Comparison of ENCODE assay signal across 20 cellular contexts in the genomic region with DNA sequence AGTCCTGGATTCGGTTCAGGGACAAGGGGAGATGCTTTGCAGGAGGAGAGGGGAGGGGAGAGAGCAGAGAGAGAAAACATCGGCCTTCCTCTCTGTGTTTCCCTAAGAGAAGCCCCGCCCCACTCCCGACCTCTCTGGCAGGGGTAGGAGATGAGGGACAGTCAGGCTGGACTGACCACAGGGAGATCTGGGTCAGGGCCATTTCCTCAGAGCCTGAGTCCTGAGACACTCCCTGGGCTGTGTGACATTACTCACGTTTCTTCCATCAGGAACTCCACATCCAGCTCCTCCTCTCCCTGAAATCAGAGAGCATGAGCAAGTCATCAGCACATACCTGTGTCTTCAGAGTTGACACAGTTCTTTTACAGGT. TPM values are rescaled to one million over a fixed set of nuclear protein-coding genes. Genes with fewer than 3 reads are reported as not detected.
A peak's percentile ranks its signal among the peaks of the same experiment; 100 is the strongest.
DNase-seq lines count a peak whose midpoint lies in the region; TF ChIP-seq lines count a peak whose summit lies in the region.
"Had no signal": no experiment of that assay in that cellular context is flagged by ENCODE, and none has a peak within 500 bp of the region (broad histone marks: within the 10 kb centered on the region; RNA-seq: fewer than 3 reads in every experiment).

No MANE protein-coding gene starts in this region.

- peaks cover 0 to 9% of the 10 kb centered on the region in 2 donors for H3K4me1 ChIP-seq in adrenal gland (replicated peaks in 1 of 2)
- peaks cover 8% of the 10 kb centered on the region for H3K4me1 ChIP-seq in vagina
- H3K4me1 ChIP-seq: testis had no signal

- intact Hi-C loops in adrenal gland (cut with DNase I) = no loop called here
- intact Hi-C loops in vagina (cut with DNase I) = no loop called here

- no peaks in the 10 kb centered on the region for H3K9me3 ChIP-seq in adrenal gland (replicated peaks in 1 of 3)
- H3K9me3 ChIP-seq in vagina = no peaks in the 10 kb centered on the region
- H3K9me3 ChIP-seq: left ventricle myocardium inferior, testis had no signal

- H3K27me3 ChIP-seq in adrenal gland = no peaks in the 10 kb centered on the region
- H3K27me3 ChIP-seq in vagina = peaks cover 4% of the 10 kb centered on the region
- H3K27me3 ChIP-seq: testis had no signal

- peak; percentile 37 for DNase-seq in activated effector memory CD4-positive, alpha-beta T cell treated with anti-CD3 and anti-CD28 coated beads, Interleukin-2, amount 50 U/mL, for 16 hours
- no peak for DNase-seq in activated effector memory CD4-positive, alpha-beta T cell treated with Interleukin-2 at 50 U/mL for 16 hours
- peak; percentile 47 to 78 (median 59) for DNase-seq in adrenal gland
- peak; percentile 57 for DNase-seq in kidney tubule cell (ENCODE audit: low spot score)
- DNase-seq in vagina (ENCODE audit: extremely low spot score in 2 of 2) = peak in 1 of 2 donors; percentile 77
- DNase-seq in NCI-H510A treated with DMSO at 0.1 percent for 48 hours (lab: John Stamatoyannopoulos, UW) = no peak
- DNase-seq in progenitor cell of endocrine pancreas (ENCODE audit: low spot score, unreplicated experiment) = no peak
- no peak for DNase-seq in NCI-H510A (lab: John Stamatoyannopoulos, UW)
- DNase-seq: 8988T; AML-193; DMS79 treated with DMSO at 0.1 percent for 48 hours; left ventricle myocardium inferior; NCI-H2081 treated with DMSO at 0.1 percent for 48 hours; stimulated activated naive B cell treated with anti-CD40 and anti-IgM and Interleukin-4, amounts not matched to agents 10 μg/mL and 1 μg/mL and 100 μg/mL, for 72 hours had no signal

- TF ChIP-seq POLR2A in adrenal gland (IDR thresholded peaks at IDR 0.05) (no peak), vagina (IDR thresholded peaks at IDR 0.05) (no peak)

- peaks cover 40% of the 10 kb centered on the region for H3K27me3 Mint-ChIP-seq in progenitor cell of endocrine pancreas

- TF ChIP-seq CTCF in adrenal gland (IDR thresholded peaks at IDR 0.05) = no peak
- TF ChIP-seq CTCF in vagina (IDR thresholded peaks at IDR 0.05) = no peak
- TF ChIP-seq CTCF in progenitor cell of endocrine pancreas (IDR thresholded peaks at IDR 0.05; ENCODE audit: unreplicated experiment) = no peak

- H3K4me3 ChIP-seq in adrenal gland = no peak overlapping the region
- H3K4me3 ChIP-seq in vagina = no peak overlapping the region
- H3K4me3 ChIP-seq: GM12878, left ventricle myocardium inferior, SK-N-MC, testis had no signal

- no peak overlapping the region for H3K4me3 Mint-ChIP-seq in progenitor cell of endocrine pancreas (ENCODE audit: low read depth)
- H3K4me3 Mint-ChIP-seq: stimulated activated naive B cell treated with anti-CD40 and anti-IgM and Interleukin-4, amounts not matched to agents 10 μg/mL and 1 μg/mL and 100 μg/mL, for 72 hours had no signal

- H3K27ac ChIP-seq in adrenal gland (peak overlapping the region in 1 of 5 donors; percentile 45), vagina (peak overlapping the region; percentile 20)
- H3K27ac ChIP-seq: left ventricle myocardium inferior, SK-N-MC, testis had no signal

- H3K36me3 ChIP-seq in adrenal gland (replicated peaks in 1 of 2) (no peaks in the 10 kb centered on the region), vagina (no peaks in the 10 kb centered on the region)
- H3K36me3 ChIP-seq: left ventricle myocardium inferior had no signal

- H3K36me3 Mint-ChIP-seq in progenitor cell of endocrine pancreas (ENCODE audit: insufficient read depth) = no peaks in the 10 kb centered on the region
- H3K36me3 Mint-ChIP-seq: stimulated activated naive B cell treated with anti-CD40 and anti-IgM and Interleukin-4, amounts not matched to agents 10 μg/mL and 1 μg/mL and 100 μg/mL, for 72 hours had no signal

- H3K27ac Mint-ChIP-seq in progenitor cell of endocrine pancreas = no peak overlapping the region
- H3K27ac Mint-ChIP-seq: stimulated activated naive B cell treated with anti-CD40 and anti-IgM and Interleukin-4, amounts not matched to agents 10 μg/mL and 1 μg/mL and 100 μg/mL, for 72 hours had no signal

- no peaks in the 10 kb centered on the region for H3K9me3 Mint-ChIP-seq in progenitor cell of endocrine pancreas (ENCODE audit: low read depth)
- H3K9me3 Mint-ChIP-seq: stimulated activated naive B cell treated with anti-CD40 and anti-IgM and Interleukin-4, amounts not matched to agents 10 μg/mL and 1 μg/mL and 100 μg/mL, for 72 hours had no signal

- H3K4me1 Mint-ChIP-seq in progenitor cell of endocrine pancreas (ENCODE audit: low read depth) = peaks cover 2% of the 10 kb centered on the region

- WGBS in adrenal gland, 4 donors = 18 to 32% (median 28%) methylated on average over 5 of the region's 5 CpGs

RNA-seq across cellular contexts. Expression of a gene that starts 9.1 kb away (rescaled TPM):
- total RNA-seq in adrenal gland (1 to 10 TPM in 1 of 8 donors, under 1 TPM in 5, not detected in 2; 0.10 to 1.0 (median 0.23) TPM), vagina (26.5 TPM), progenitor cell of endocrine pancreas (not detected in 2 replicates)
- polyA plus RNA-seq in adrenal gland = 1 to 10 TPM in 1 of 3 donors, under 1 TPM in 2; 0.07 to 1.2 (median 0.16) TPM
- total RNA-seq: GM12878, left ventricle myocardium inferior, NCI-H460, sciatic nerve had no signal
- polyA plus RNA-seq: neural cell had no signal

Comparison
In these comparisons a context has a peak if more than half of its experiments do, and no peak if none do; other contexts are left out.
1. DNase-seq: peak in activated effector memory CD4-positive, alpha-beta T cell treated with anti-CD3 and anti-CD28 coated beads, Interleukin-2, amount 50 U/mL, for 16 hours (single experiment), adrenal gland (7 of 7) and kidney tubule cell (single experiment); none in activated effector memory CD4-positive, alpha-beta T cell treated with Interleukin-2 at 50 U/mL for 16 hours (single experiment), NCI-H510A treated with DMSO at 0.1 percent for 48 hours (single experiment), progenitor cell of endocrine pancreas (single experiment) and NCI-H510A (single experiment).
2. RNA of a gene that starts 9.1 kb away (total RNA-seq): 26.5 TPM in vagina (single experiment); 0.10 to 1.0 TPM in adrenal gland and not detected in progenitor cell of endocrine pancreas; every median in the first group is over 10 times any median in the second.